In genomic region chr15:89325039-89325803, GRCh38 we compare ENCODE assay signal across 14 cellular contexts.
"Had no signal": no experiment of that assay in that cellular context is flagged by ENCODE, and none has a peak within 500 bp of the region (broad histone marks: within the 10 kb centered on the region; RNA-seq: fewer than 3 reads in every experiment).

No MANE protein-coding gene starts in this region.

- DNase-seq: activated effector memory CD4-positive, alpha-beta T cell treated with anti-CD3 and anti-CD28 coated beads, Interleukin-2, amount 50 U/mL, for 16 hours; colonic mucosa; foreskin melanocyte; head of caudate nucleus; mucosa of descending colon; naive thymus-derived CD8-positive, alpha-beta T cell; nucleus accumbens; right cardiac atrium; trophoblast cell had no signal

- H3K9me3 ChIP-seq: colonic mucosa, mucosa of descending colon had no signal

- H3K27ac ChIP-seq: cardiac muscle cell, colonic mucosa had no signal

- H3K4me2 ChIP-seq: smooth muscle cell had no signal

- H3K27ac Mint-ChIP-seq: stimulated activated memory B cell treated with anti-CD40 and anti-IgM and Interleukin-4, amounts not matched to agents 10 μg/mL and 1 μg/mL and 100 μg/mL, for 72 hours; T-helper 1 cell treated with Interleukin-12 subunit alpha and Interleukin-12 subunit beta and Interleukin-4 antibody, amounts not matched to agents 30 μg/mL and 1 μg/mL, for 36 hours had no signal

- H3K4me3 ChIP-seq: cardiac muscle cell, colonic mucosa, mucosa of descending colon, smooth muscle cell had no signal

- H3K9me3 Mint-ChIP-seq: naive thymus-derived CD8-positive, alpha-beta T cell; stimulated activated memory B cell treated with anti-CD40 and anti-IgM and Interleukin-4, amounts not matched to agents 10 μg/mL and 1 μg/mL and 100 μg/mL, for 72 hours; T-helper 1 cell treated with Interleukin-12 subunit alpha and Interleukin-12 subunit beta and Interleukin-4 antibody, amounts not matched to agents 30 μg/mL and 1 μg/mL, for 36 hours had no signal

- H3K27me3 ChIP-seq: cardiac muscle cell, colonic mucosa had no signal

- H3K27me3 Mint-ChIP-seq: naive thymus-derived CD8-positive, alpha-beta T cell; progenitor cell of endocrine pancreas; stimulated activated memory B cell treated with anti-CD40 and anti-IgM and Interleukin-4, amounts not matched to agents 10 μg/mL and 1 μg/mL and 100 μg/mL, for 72 hours had no signal

- ATAC-seq: mucosa of descending colon; naive thymus-derived CD8-positive, alpha-beta T cell; right cardiac atrium; stimulated activated memory B cell treated with anti-CD40 and anti-IgM and Interleukin-4, amounts not matched to agents 10 μg/mL and 1 μg/mL and 100 μg/mL, for 72 hours had no signal

- H3K4me3 Mint-ChIP-seq: naive thymus-derived CD8-positive, alpha-beta T cell; stimulated activated memory B cell treated with anti-CD40 and anti-IgM and Interleukin-4, amounts not matched to agents 10 μg/mL and 1 μg/mL and 100 μg/mL, for 72 hours; T-helper 1 cell treated with Interleukin-12 subunit alpha and Interleukin-12 subunit beta and Interleukin-4 antibody, amounts not matched to agents 30 μg/mL and 1 μg/mL, for 36 hours had no signal
